ENCODE assay signal across 8 cellular contexts in genomic region chr2:233480490-233481202, GRCh38.
DNase-seq lines count a peak whose midpoint lies in the region; ATAC-seq and TF ChIP-seq lines count a peak whose summit lies in the region.

No MANE protein-coding gene starts in this region.

- no peak overlapping the region for H3K27ac Mint-ChIP-seq in activated naive CD8-positive, alpha-beta T cell treated with anti-CD3 and anti-CD28 coated beads for 36 hours

- H3K4me3 Mint-ChIP-seq in activated naive CD8-positive, alpha-beta T cell treated with anti-CD3 and anti-CD28 coated beads for 36 hours, result no peak overlapping the region

- DNase-seq in H4 (ENCODE audit: low spot score) (peak; percentile 79), NCI-H2227 treated with DMSO at 0.1 percent for 48 hours (lab: John Stamatoyannopoulos, UW) (peak; percentile 8), sciatic nerve (ENCODE audit: low spot score) (peak; percentile 55), tibial nerve (ENCODE audit: low spot score in 2 of 2) (no peak)
- DNase-seq in activated naive CD8-positive, alpha-beta T cell treated with anti-CD3 and anti-CD28 coated beads for 36 hours, result no peak

- no peak overlapping the region for H3K27ac ChIP-seq in tibial nerve

- H3K4me3 ChIP-seq in tibial nerve, result no peak overlapping the region

- WGBS in tibial nerve, 2 donors, result 79 to 85% methylated on average over 21 of the region's 21 CpGs

- no peak for TF ChIP-seq EP300 in tibial nerve (IDR thresholded peaks at IDR 0.05)

- ATAC-seq in esophagus mucosa (peak; percentile 75), sciatic nerve (peak; percentile 9), GM18909 (IDR thresholded peaks at IDR 0.05; ENCODE audit: poor library complexity, unreplicated experiment) (no peak), HG03521 (IDR thresholded peaks at IDR 0.05; ENCODE audit: unreplicated experiment) (no peak)

- no peaks in the 10 kb centered on the region for H3K9me3 ChIP-seq in tibial nerve

- TF ChIP-seq CTCF in tibial nerve (IDR thresholded peaks at IDR 0.05), result no peak

- H3K4me1 ChIP-seq in tibial nerve, result no peaks in the 10 kb centered on the region

- no peaks in the 10 kb centered on the region for H3K27me3 Mint-ChIP-seq in activated naive CD8-positive, alpha-beta T cell treated with anti-CD3 and anti-CD28 coated beads for 36 hours

- no peaks in the 10 kb centered on the region for H3K4me1 Mint-ChIP-seq in activated naive CD8-positive, alpha-beta T cell treated with anti-CD3 and anti-CD28 coated beads for 36 hours

- intact Hi-C loops in sciatic nerve (cut with DNase I), result no loop called here

- H3K36me3 Mint-ChIP-seq in activated naive CD8-positive, alpha-beta T cell treated with anti-CD3 and anti-CD28 coated beads for 36 hours, result peaks cover 3% of the 10 kb centered on the region

- H3K27me3 ChIP-seq in tibial nerve, result no peaks in the 10 kb centered on the region

- H3K9me3 Mint-ChIP-seq in activated naive CD8-positive, alpha-beta T cell treated with anti-CD3 and anti-CD28 coated beads for 36 hours, result no peaks in the 10 kb centered on the region

- peaks cover 0 to 100% (median 14%) of the 10 kb centered on the region in 3 donors for H3K36me3 ChIP-seq in tibial nerve

- TF ChIP-seq POLR2A in tibial nerve (IDR thresholded peaks at IDR 0.05), result no peak

Comparison
In these comparisons a context has a peak if more than half of its experiments do, and no peak if none do; other contexts are left out.
1. DNase-seq: peak in H4 (single experiment), NCI-H2227 treated with DMSO at 0.1 percent for 48 hours (single experiment) and sciatic nerve (single experiment); none in activated naive CD8-positive, alpha-beta T cell treated with anti-CD3 and anti-CD28 coated beads for 36 hours (single experiment) and tibial nerve (0 of 2).
2. ATAC-seq: peak in esophagus mucosa (single experiment) and sciatic nerve (single experiment); none in GM18909 (single experiment) and HG03521 (single experiment).